23 cellular contexts compared by ENCODE assay signal in genomic region chr3:106204160-106204868, GRCh38.
DNase-seq lines count a peak whose midpoint lies in the region; ATAC-seq lines count a peak whose summit lies in the region.
"Had no signal": no experiment of that assay in that cellular context is flagged by ENCODE, and none has a peak within 500 bp of the region (broad histone marks: within the 10 kb centered on the region; RNA-seq: fewer than 3 reads in every experiment).

No MANE protein-coding gene starts in this region.

- H3K9me3 ChIP-seq in BLaER1, result peaks cover 13% of the 10 kb centered on the region
- H3K9me3 ChIP-seq: ascending aorta, testis, vagina had no signal

- in situ Hi-C loops in Caki2 (cut with HindIII; ENCODE audit: low pct_unique_long_range_greater_than_20kb, low sequenced_read_pairs), result no loop called here

- peak; percentile 21 to 60 for ATAC-seq in activated naive CD4-positive, alpha-beta T cell treated with anti-CD3 and anti-CD28 coated beads, Interleukin-2, amount 50 U/mL, for 72 hours
- ATAC-seq in GM19035 (IDR thresholded peaks at IDR 0.05; ENCODE audit: unreplicated experiment) (no peak), GM18873 (IDR thresholded peaks at IDR 0.05; ENCODE audit: low FRiP score, unreplicated experiment) (no peak)
- ATAC-seq: natural killer cell treated with Interleukin-12 subunit alpha and Interleukin-12 subunit beta and Interleukin-15 and Interleukin-18, amount 100 ng/mL, for 72 hours; WTC11 had no signal

- H3K9me3 Mint-ChIP-seq in activated naive CD4-positive, alpha-beta T cell treated with anti-CD3 and anti-CD28 coated beads, Interleukin-2, amount 50 U/mL, for 72 hours, result peaks cover 6 to 17% of the 10 kb centered on the region in 2 donors
- H3K9me3 Mint-ChIP-seq: central memory CD8-positive, alpha-beta T cell; HFFc6 had no signal

- peaks cover 43% of the 10 kb centered on the region for H3K4me1 ChIP-seq in BLaER1
- H3K4me1 ChIP-seq: ascending aorta, testis, vagina had no signal

- H3K36me3 Mint-ChIP-seq in activated naive CD4-positive, alpha-beta T cell treated with anti-CD3 and anti-CD28 coated beads, Interleukin-2, amount 50 U/mL, for 72 hours, result peaks cover 5 to 30% of the 10 kb centered on the region in 2 donors

- DNase-seq in Caki2 (ENCODE audit: low read depth) (peak; percentile 23), kidney glomerular epithelial cell (lab: John Stamatoyannopoulos, UW) (peak; percentile 89), NCI-H510A (lab: John Stamatoyannopoulos, UW) (no peak)
- no peak for DNase-seq in activated naive CD4-positive, alpha-beta T cell treated with anti-CD3 and anti-CD28 coated beads, Interleukin-2, amount 50 U/mL, for 72 hours (ENCODE audit: low spot score in 2 of 2)
- DNase-seq: activated effector memory CD4-positive, alpha-beta T cell treated with Interleukin-2 at 50 U/mL for 16 hours; DND-41; head of caudate nucleus; HFFc6; left ventricle myocardium inferior; NCI-H1092; NCI-H2029; NCI-H2227 treated with DMSO at 0.1 percent for 48 hours; NCI-H748 treated with DMSO at 0.1 percent for 48 hours; T-helper 9 cell; testis had no signal

- H4K20me1 ChIP-seq in BLaER1, result no peaks in the 10 kb centered on the region

- peak overlapping the region in 1 of 2 donors; percentile 30 for H3K27ac Mint-ChIP-seq in activated naive CD4-positive, alpha-beta T cell treated with anti-CD3 and anti-CD28 coated beads, Interleukin-2, amount 50 U/mL, for 72 hours
- H3K27ac Mint-ChIP-seq: HFFc6, WTC11 had no signal

- H3K9ac ChIP-seq in BLaER1, result no peak overlapping the region

- no peaks in the 10 kb centered on the region for H3K36me3 ChIP-seq in BLaER1
- H3K36me3 ChIP-seq: ascending aorta, left ventricle myocardium inferior, vagina had no signal

- H3K4me2 ChIP-seq in BLaER1, result peak overlapping the region; percentile 5; the same call in 1 of the 2 replicates

- H3K27me3 ChIP-seq in BLaER1, result no peaks in the 10 kb centered on the region
- H3K27me3 ChIP-seq: ascending aorta, testis, vagina had no signal

- no peak overlapping the region for H3K27ac ChIP-seq in BLaER1
- H3K27ac ChIP-seq: ascending aorta, left ventricle myocardium inferior, testis, vagina had no signal

- no peak overlapping the region for H3K4me3 ChIP-seq in BLaER1
- H3K4me3 ChIP-seq: ascending aorta, left ventricle myocardium inferior, testis, vagina had no signal

Comparison
In these comparisons a context has a peak if more than half of its experiments do, and no peak if none do; other contexts are left out.
1. DNase-seq: peak in Caki2 (single experiment) and kidney glomerular epithelial cell (single experiment); none in activated naive CD4-positive, alpha-beta T cell treated with anti-CD3 and anti-CD28 coated beads, Interleukin-2, amount 50 U/mL, for 72 hours (0 of 2) and NCI-H510A (single experiment).
2. ATAC-seq: peak in activated naive CD4-positive, alpha-beta T cell treated with anti-CD3 and anti-CD28 coated beads, Interleukin-2, amount 50 U/mL, for 72 hours (2 of 2); none in GM19035 (single experiment) and GM18873 (single experiment).